Comparison of ENCODE assay signal across 8 cellular contexts in the genomic region with DNA sequence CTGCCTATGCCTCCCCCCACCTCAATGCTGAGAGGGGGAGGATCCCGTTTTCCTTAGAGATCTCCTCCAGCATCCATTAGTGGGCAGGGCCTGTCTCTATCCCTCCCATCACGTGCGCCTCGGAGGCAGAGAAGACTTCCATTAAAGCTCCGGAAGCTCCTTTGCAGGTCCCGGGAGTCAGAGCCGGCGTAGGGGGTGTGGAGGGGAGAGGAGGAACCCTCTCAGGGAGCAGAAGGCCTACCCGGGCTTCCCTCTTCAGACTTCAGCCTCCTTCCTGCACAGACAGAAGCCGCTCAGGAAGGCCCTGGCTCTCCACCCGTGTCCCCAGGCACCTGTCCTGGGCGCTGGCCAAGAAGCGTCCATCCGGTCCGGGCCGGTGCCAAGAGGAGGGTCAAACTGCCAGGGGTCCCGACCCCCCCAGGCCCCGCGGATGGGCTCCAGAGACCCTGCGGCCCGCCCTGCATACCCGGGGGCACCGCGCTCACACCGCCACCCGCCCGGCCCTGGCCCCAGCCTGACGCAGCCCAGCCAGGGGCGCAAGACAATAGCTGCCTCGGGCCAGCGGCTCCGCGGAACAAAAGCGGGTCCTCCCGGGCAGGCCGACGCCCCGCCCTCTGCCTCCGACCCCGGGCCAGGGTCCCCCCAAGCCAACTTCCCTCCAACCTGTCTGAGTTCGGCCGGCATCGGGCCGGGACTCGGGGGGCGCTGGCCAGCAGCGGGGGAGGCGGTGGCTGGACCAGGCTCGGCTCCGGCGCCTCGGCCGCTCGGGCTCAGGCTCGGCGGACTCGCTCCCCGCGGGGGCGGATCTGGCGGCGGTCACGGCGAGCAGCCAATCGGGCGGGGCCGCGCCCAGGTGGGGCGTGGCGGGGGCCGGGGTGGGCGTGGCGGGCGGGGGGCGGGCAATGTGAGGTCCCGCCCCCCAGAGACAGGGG. TPM values are rescaled to one million over a fixed set of nuclear protein-coding genes. Genes with fewer than 3 reads are reported as not detected.
DNase-seq lines count a peak whose midpoint lies in the region; ATAC-seq and TF ChIP-seq lines count a peak whose summit lies in the region.

No MANE protein-coding gene starts in this region.

- H3K27ac ChIP-seq in OCI-LY1 (ENCODE audit: low read depth, low read length, poor library complexity, severe bottlenecking) (no peak overlapping the region), esophagus squamous epithelium (peak overlapping the region; percentile 74 to 91 (median 84))

- no peaks in the 10 kb centered on the region for H3K27me3 ChIP-seq in OCI-LY1 (ENCODE audit: insufficient read depth, low read length)
- H3K27me3 ChIP-seq in esophagus squamous epithelium: no peaks in the 10 kb centered on the region

- H3K9me3 Mint-ChIP-seq in stimulated activated effector memory CD8-positive, alpha-beta T cell treated with anti-CD3 and anti-CD28 coated beads, Interleukin-12 subunit alpha, Interleukin-12 subunit beta, amount 100 ng/mL, for 72 hours: no peaks in the 10 kb centered on the region

- intact Hi-C loops in esophagus squamous epithelium (cut with DNase I): no loop called here

- H4K20me1 ChIP-seq in OCI-LY1 (ENCODE audit: insufficient read depth, low read length): no peaks in the 10 kb centered on the region

- no peaks in the 10 kb centered on the region for H3K4me1 Mint-ChIP-seq in stimulated activated effector memory CD8-positive, alpha-beta T cell treated with anti-CD3 and anti-CD28 coated beads, Interleukin-12 subunit alpha, Interleukin-12 subunit beta, amount 100 ng/mL, for 72 hours

- TF ChIP-seq POLR2A in esophagus squamous epithelium (IDR thresholded peaks at IDR 0.05): peak in 2 of 4 donors; percentile 61 to 75

- peak; percentile 62 for ATAC-seq in HG03442 (IDR thresholded peaks at IDR 0.05; ENCODE audit: unreplicated experiment)
- ATAC-seq in stimulated activated effector memory CD8-positive, alpha-beta T cell treated with anti-CD3 and anti-CD28 coated beads, Interleukin-12 subunit alpha, Interleukin-12 subunit beta, amount 100 ng/mL, for 72 hours: peak; percentile 80
- ATAC-seq in HG03571 (IDR thresholded peaks at IDR 0.05; ENCODE audit: unreplicated experiment): no peak

- H3K27ac Mint-ChIP-seq in stimulated activated effector memory CD8-positive, alpha-beta T cell treated with anti-CD3 and anti-CD28 coated beads, Interleukin-12 subunit alpha, Interleukin-12 subunit beta, amount 100 ng/mL, for 72 hours: no peak overlapping the region

- no peaks in the 10 kb centered on the region for H3K9me2 ChIP-seq in OCI-LY1 (ENCODE audit: low read depth, low read length)

- H2AFZ ChIP-seq in OCI-LY1 (ENCODE audit: low read length): no peak overlapping the region

- H3K9ac ChIP-seq in OCI-LY1 (ENCODE audit: low read length): peak overlapping the region; percentile 56; the same call in 1 of the 2 replicates

- DNase-seq in DMS53 (lab: John Stamatoyannopoulos, UW) (peak; percentile 78), activated T-helper 1 cell treated with Interleukin-2 at 50 U/mL for 16 hours (ENCODE audit: low read depth) (peak; percentile 50), esophagus squamous epithelium (lab: John Stamatoyannopoulos, UW) (no peak), myocyte (ENCODE audit: low read depth) (peak; percentile 68)
- peak; percentile 70 to 78 for DNase-seq in stimulated activated effector memory CD8-positive, alpha-beta T cell treated with anti-CD3 and anti-CD28 coated beads, Interleukin-12 subunit alpha, Interleukin-12 subunit beta, amount 100 ng/mL, for 72 hours (ENCODE audit: low spot score in 2 of 2)

- no peaks in the 10 kb centered on the region for H3K79me2 ChIP-seq in OCI-LY1 (ENCODE audit: insufficient read depth, low read length)

- H3K9me3 ChIP-seq in OCI-LY1 (ENCODE audit: low read length) (no peaks in the 10 kb centered on the region), esophagus squamous epithelium (no peaks in the 10 kb centered on the region)

- H3K4me1 ChIP-seq in OCI-LY1 (ENCODE audit: insufficient read depth, low read length, severe bottlenecking) (peaks cover 8% of the 10 kb centered on the region), esophagus squamous epithelium (peaks cover 28 to 67% (median 35%) of the 10 kb centered on the region in 3 donors)

- H3K36me3 Mint-ChIP-seq in stimulated activated effector memory CD8-positive, alpha-beta T cell treated with anti-CD3 and anti-CD28 coated beads, Interleukin-12 subunit alpha, Interleukin-12 subunit beta, amount 100 ng/mL, for 72 hours: no peaks in the 10 kb centered on the region

- TF ChIP-seq CTCF in OCI-LY1 (IDR thresholded peaks at IDR 0.05; ENCODE audit: low read length): no peak
- TF ChIP-seq CTCF in esophagus squamous epithelium (IDR thresholded peaks at IDR 0.05): no peak

- H3F3A ChIP-seq in OCI-LY1 (ENCODE audit: insufficient read depth, low read length): no peaks in the 10 kb centered on the region

- H3K4me2 ChIP-seq in OCI-LY1 (ENCODE audit: low read length): peak overlapping the region; percentile 85

- H3K4me3 Mint-ChIP-seq in stimulated activated effector memory CD8-positive, alpha-beta T cell treated with anti-CD3 and anti-CD28 coated beads, Interleukin-12 subunit alpha, Interleukin-12 subunit beta, amount 100 ng/mL, for 72 hours: peak overlapping the region; percentile 41

- H3K36me3 ChIP-seq in OCI-LY1 (ENCODE audit: insufficient read depth, low read length): no peaks in the 10 kb centered on the region
- H3K36me3 ChIP-seq in esophagus squamous epithelium: peaks cover 0 to 2% (median 0%) of the 10 kb centered on the region in 3 donors

- peak overlapping the region; percentile 68 for H3K4me3 ChIP-seq in OCI-LY1 (ENCODE audit: low read depth, low read length, poor library complexity, severe bottlenecking)
- peak overlapping the region; percentile 51 to 84 (median 70) for H3K4me3 ChIP-seq in esophagus squamous epithelium

- 0% methylated on average over 1 of the region's 76 CpGs; no CpG with 5 or more reads in 1 of the 2 donors for WGBS in esophagus squamous epithelium, 2 donors

RNA-seq across cellular contexts. Expression of gene ARVCF, which starts 29.9 kb away (rescaled TPM):
- total RNA-seq in esophagus squamous epithelium (10 to 100 TPM in 1 of 4 donors, 1 to 10 TPM in 3; 3.1 to 10.9 (median 7.1) TPM), myocyte (26.2 and 37.7 TPM in 2 replicates)
- polyA plus RNA-seq in myocyte (2012): 23.7 TPM

RNA-seq across cellular contexts. Expression of gene TANGO2, which starts 34.2 kb away (rescaled TPM):
- total RNA-seq in esophagus squamous epithelium: 10 to 100 TPM; 14.0 to 28.2 (median 17.6) TPM
- total RNA-seq in myocyte: 39.0 and 43.4 TPM in 2 replicates
- 51.4 TPM for polyA plus RNA-seq in myocyte (2012)

RNA-seq across cellular contexts. Expression of gene TXNRD2, which starts 45.1 kb away (rescaled TPM):
- total RNA-seq in esophagus squamous epithelium (10 to 100 TPM in 2 of 4 donors, 1 to 10 TPM in 2; 8.0 to 11.3 (median 10.4) TPM), myocyte (28.7 and 34.3 TPM in 2 replicates)
- 43.6 TPM for polyA plus RNA-seq in myocyte (2012)

RNA-seq across cellular contexts. Expression of gene COMT, which starts 45.1 kb away (rescaled TPM):
- total RNA-seq in esophagus squamous epithelium (100 to 1,000 TPM; 210 to 422 (median 234) TPM), myocyte (459 and 555 TPM in 2 replicates)
- polyA plus RNA-seq in myocyte (2012): 331 TPM
